ENCODE assay signal across 9 cellular contexts in the genomic region with DNA sequence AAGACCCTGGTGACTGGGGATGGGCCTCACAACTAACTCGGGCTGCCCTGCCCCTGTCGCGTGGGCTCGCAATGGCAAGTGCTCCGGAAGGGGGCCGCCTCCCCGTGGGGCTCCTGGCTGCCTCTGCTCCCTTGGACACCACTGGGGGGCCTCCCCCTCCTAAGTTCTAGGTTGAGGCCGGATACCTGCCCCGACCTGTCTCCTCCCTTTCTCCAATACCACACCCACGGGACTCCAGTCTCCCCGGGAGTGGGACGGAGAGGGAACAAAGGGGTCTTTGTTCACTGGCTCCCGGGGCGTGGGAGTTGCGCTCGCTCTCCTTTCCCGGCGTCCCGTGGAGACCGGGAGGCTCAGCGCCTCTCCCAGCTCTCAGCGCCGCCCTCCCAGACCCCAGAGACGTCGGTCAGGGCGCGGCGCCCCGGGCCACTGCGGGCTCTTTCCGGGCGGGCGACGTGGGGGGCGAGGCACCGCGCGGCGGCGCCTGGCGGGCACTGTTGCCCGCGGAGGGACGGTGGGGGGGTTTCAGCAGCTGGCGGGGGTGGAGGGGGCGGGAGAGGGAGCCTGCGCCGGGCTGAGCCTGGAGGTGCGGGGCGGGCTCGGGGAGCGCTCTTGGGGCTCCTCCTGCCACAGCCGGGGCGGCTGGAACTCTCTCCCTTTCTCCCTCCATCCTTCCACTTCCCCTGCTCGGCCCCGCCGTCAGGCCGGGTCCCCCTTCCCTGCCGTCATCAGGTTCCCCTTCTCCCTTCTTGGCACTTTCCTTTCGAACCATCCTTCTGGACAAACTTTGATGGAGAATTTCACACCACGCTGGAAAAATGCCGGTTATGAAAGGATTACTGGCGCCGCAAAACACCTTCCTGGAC. TPM values are rescaled to one million over a fixed set of nuclear protein-coding genes. Genes with fewer than 3 reads are reported as not detected.
DNase-seq lines count a peak whose midpoint lies in the region; ATAC-seq and TF ChIP-seq lines count a peak whose summit lies in the region.
"Had no signal": no experiment of that assay in that cellular context is flagged by ENCODE, and none has a peak within 500 bp of the region (broad histone marks: within the 10 kb centered on the region; RNA-seq: fewer than 3 reads in every experiment).

TSS of gene KCNH8 (plus strand) at position 606 of the 863 bp plus-strand sequence. CDS start at position 816, 210 bp downstream.

- H3K27ac ChIP-seq in HUES48 (ENCODE audit: low read depth, low read length) (peak within 1 kb of the TSS; percentile 97), tibial artery (peak within 1 kb of the TSS in 1 of 2 donors; percentile 31)

- H3K27ac Mint-ChIP-seq in T-helper 17 cell, result no peak within 1 kb of the TSS

- DNase-seq in AG20443 (ENCODE audit: low spot score) (peak; percentile 11), T-helper 17 cell (no peak), midbrain (lab: John Stamatoyannopoulos, UW) (peak; percentile 68), tibial artery (peak in 1 of 2 donors; percentile 59), middle frontal gyrus (ENCODE audit: extremely low spot score, low spot score) (no peak)
- DNase-seq in effector CD8-positive, alpha-beta T cell (lab: John Stamatoyannopoulos, UW), result peak; percentile 4

- H3K36me3 ChIP-seq in HUES48 (ENCODE audit: control insufficient read depth, insufficient read depth, low read length) (no peaks in the 10 kb centered on the region), tibial artery (no peaks in the 10 kb centered on the region)

- H3K27me3 ChIP-seq in HUES48 (ENCODE audit: control insufficient read depth, insufficient read depth, low read length), result peaks cover 5% of the 10 kb centered on the region; the same call in 1 of the 2 replicates
- no peaks in the 10 kb centered on the region for H3K27me3 ChIP-seq in tibial artery

- H3K9me3 ChIP-seq in HUES48 (ENCODE audit: control insufficient read depth, insufficient read depth, low read length) (no peaks in the 10 kb centered on the region), T-helper 17 cell (ENCODE audit: control insufficient read depth, low read length, poor library complexity, severe bottlenecking) (no peaks in the 10 kb centered on the region), tibial artery (peaks cover 0 to 6% (median 0%) of the 10 kb centered on the region in 3 donors)

- H3K4me1 ChIP-seq in HUES48 (ENCODE audit: control insufficient read depth, insufficient read depth, low read length), result peaks cover 16% of the 10 kb centered on the region
- peaks cover 0 to 17% (median 13%) of the 10 kb centered on the region in 4 donors for H3K4me1 ChIP-seq in tibial artery

- H3K9ac ChIP-seq in HUES48 (ENCODE audit: low read depth, low read length), result peak within 1 kb of the TSS; percentile 55

- H3K27me3 Mint-ChIP-seq in T-helper 17 cell, result no peaks in the 10 kb centered on the region

- peak within 1 kb of the TSS; percentile 99 for H3K4me3 ChIP-seq in HUES48 (ENCODE audit: low read depth, low read length)
- H3K4me3 ChIP-seq in tibial artery, result peak within 1 kb of the TSS; percentile 61 to 65

- H3K36me3 Mint-ChIP-seq in T-helper 17 cell (ENCODE audit: low read depth), result no peaks in the 10 kb centered on the region

- intact Hi-C loops in tibial artery (cut with DNase I; ENCODE audit: low total_unique reads), result no loop called here

- TF ChIP-seq CTCF in tibial artery (IDR thresholded peaks at IDR 0.05), result no peak

- peaks cover 17% of the 10 kb centered on the region for H3K4me1 Mint-ChIP-seq in T-helper 17 cell

- ATAC-seq in T-helper 17 cell (no peak), HG03196 (IDR thresholded peaks at IDR 0.05; ENCODE audit: unreplicated experiment) (no peak)

- H3K4me3 Mint-ChIP-seq in T-helper 17 cell, result peak within 1 kb of the TSS; percentile 89

RNA-seq across cellular contexts. Expression of gene KCNH8, which starts in this region (rescaled TPM):
- under 1 TPM in 1 of 2 donors, not detected in 1; 0.75 TPM for total RNA-seq in T-helper 17 cell
- total RNA-seq: myocyte had no signal

Comparison
In these comparisons a context has a peak if more than half of its experiments do, and no peak if none do; other contexts are left out.
1. DNase-seq: peak in AG20443 (single experiment), effector CD8-positive, alpha-beta T cell (single experiment) and midbrain (single experiment); none in T-helper 17 cell (0 of 3) and middle frontal gyrus (single experiment).